Comparison of ENCODE assay signal across 1 cellular context in genomic region chrX:7689791-7690412, GRCh38.
TF ChIP-seq lines count a peak whose summit lies in the region.

No MANE protein-coding gene starts in this region.

TF ChIP-seq in A549, 52 proteins besides CTCF, POLR2A, EP300 and RAD21 (continued from another document):
- TF ChIP-seq BHLHE40 (IDR thresholded peaks at IDR 0.05; ENCODE audit: low read depth, low read length) (no peak), CEBPB (IDR thresholded peaks at IDR 0.05) (no peak)
